In genomic region chr12:28192145-28192544, GRCh38 we compare ENCODE assay signal across 1 cellular context.
TF ChIP-seq lines count a peak whose summit lies in the region.

No MANE protein-coding gene starts in this region.

TF ChIP-seq in K562, 482 proteins besides CTCF, POLR2A, EP300 and RAD21 (continued from another document and continues in another):
- TF ChIP-seq PKNOX1 (IDR thresholded peaks at IDR 0.05) (peak; percentile 46), ZBTB33 (CRISPR knock-in tag; IDR thresholded peaks at IDR 0.05) (no peak), ARHGAP35 (IDR thresholded peaks at IDR 0.05; ENCODE audit: partially characterized antibody) (no peak), SP1 (CRISPR knock-in tag; IDR thresholded peaks at IDR 0.05) (no peak), HMBOX1 (IDR thresholded peaks at IDR 0.05) (no peak), HCFC1 (IDR thresholded peaks at IDR 0.05; ENCODE audit: low read depth, low read length) (no peak), ZNF668 (CRISPR knock-in tag; IDR thresholded peaks at IDR 0.05) (no peak), STAG1 (CRISPR knock-in tag; IDR thresholded peaks at IDR 0.05; ENCODE audit: borderline replicate concordance) (no peak), CGGBP1 (CRISPR knock-in tag; IDR thresholded peaks at IDR 0.05) (no peak), CLOCK (CRISPR knock-in tag; IDR thresholded peaks at IDR 0.05; ENCODE audit: borderline replicate concordance) (no peak), ADNP (tag; IDR thresholded peaks at IDR 0.05) (no peak), KLF13 (tag; IDR thresholded peaks at IDR 0.05; ENCODE audit: borderline replicate concordance, low read depth) (no peak), TBL1XR1 (IDR thresholded peaks at IDR 0.05; ENCODE audit: low read length in 2 of 2) (peak in 1 of 2 experiments; percentile 90; a peak in 2 of 4 replicates), E2F6 (IDR thresholded peaks at IDR 0.05; ENCODE audit: borderline replicate concordance in 1 of 2, extremely low read depth in 1 of 2, insufficient read depth in 1 of 2, insufficient read length in 1 of 2, low read depth in 1 of 2, low read length in 1 of 2, poor library complexity in 1 of 2, severe bottlenecking in 1 of 2) (no peak), NCOA4 (IDR thresholded peaks at IDR 0.05; ENCODE audit: partially characterized antibody) (no peak), RBM34 (IDR thresholded peaks at IDR 0.05; ENCODE audit: borderline replicate concordance, insufficient read depth, low read length) (no peak), GTF2F1 (IDR thresholded peaks at IDR 0.05; ENCODE audit: low read depth, low read length) (no peak), BACH1 (tag; IDR thresholded peaks at IDR 0.05) (no peak), ZNF318 (IDR thresholded peaks at IDR 0.05; ENCODE audit: borderline replicate concordance in 1 of 2, low read depth in 1 of 2) (no peak), SMAD2 (IDR thresholded peaks at IDR 0.05; ENCODE audit: low read depth, low read length) (no peak), ZNF224 (CRISPR knock-in tag; IDR thresholded peaks at IDR 0.05) (no peak), ZNF384 (IDR thresholded peaks at IDR 0.05; ENCODE audit: low read depth, low read length) (no peak), CEBPB (tag; IDR thresholded peaks at IDR 0.05) (no peak), TAF1 (IDR thresholded peaks at IDR 0.05; ENCODE audit: control insufficient read depth, extremely low read depth, insufficient read depth, low read length, severe bottlenecking) (no peak), TAL1 (IDR thresholded peaks at IDR 0.05) (peak; percentile 96), ZNF324 (CRISPR knock-in tag; IDR thresholded peaks at IDR 0.05) (no peak), WHSC1 (IDR thresholded peaks at IDR 0.05; ENCODE audit: low read length) (no peak), CBFA2T2 (conservative IDR thresholded peaks at IDR 0.05) (peak; percentile 98), MYNN (IDR thresholded peaks at IDR 0.05) (no peak), MYNN (CRISPR knock-in tag; IDR thresholded peaks at IDR 0.05) (no peak), ZNF551 (CRISPR knock-in tag; IDR thresholded peaks at IDR 0.05) (no peak), NONO (IDR thresholded peaks at IDR 0.05; ENCODE audit: low read depth in 2 of 2, low read length in 1 of 2) (0 out of 4 replicates have a peak, but pooled peaks of 1 of the 2 experiments have one; percentile 22), DACH1 (IDR thresholded peaks at IDR 0.05; ENCODE audit: partially characterized antibody) (peak; percentile 90), ZNF184 (CRISPR knock-in tag; IDR thresholded peaks at IDR 0.05) (no peak), SREBF2 (CRISPR knock-in tag; IDR thresholded peaks at IDR 0.05) (no peak), SIRT6 (IDR thresholded peaks at IDR 0.05; ENCODE audit: low read depth, low read length) (no peak), CEBPZ (IDR thresholded peaks at IDR 0.05; ENCODE audit: borderline replicate concordance, low read depth, low read length) (no peak), ZNF512 (tag; IDR thresholded peaks at IDR 0.05) (no peak)
